ENCODE assay signal across 1 cellular context in genomic region chr1:182394055-182394775, GRCh38.
A peak's percentile ranks its signal among the peaks of the same experiment; 100 is the strongest.
TF ChIP-seq lines count a peak whose summit lies in the region.

No MANE protein-coding gene starts in this region.

TF ChIP-seq in K562, 482 proteins besides CTCF, POLR2A, EP300 and RAD21:
- TF ChIP-seq ZNF239 (CRISPR knock-in tag; IDR thresholded peaks at IDR 0.05) (0 out of 2 replicates have a peak, but pooled peaks have one; percentile 17), SRF (CRISPR knock-in tag; IDR thresholded peaks at IDR 0.05) (peak in 1 of 2 experiments; percentile 16; a peak in 1 of 4 replicates), RBM14 (IDR thresholded peaks at IDR 0.05; ENCODE audit: borderline replicate concordance, insufficient read depth, low read depth, low read length) (no peak), GATAD2A (IDR thresholded peaks at IDR 0.05) (0 out of 2 replicates have a peak, but pooled peaks have one; percentile 19), THRB (CRISPR knock-in tag; conservative IDR thresholded peaks at IDR 0.05) (no peak), HNRNPLL (IDR thresholded peaks at IDR 0.05; ENCODE audit: low read depth, low read length, poor library complexity, severe bottlenecking) (no peak), TRIM25 (IDR thresholded peaks at IDR 0.05; ENCODE audit: borderline replicate concordance) (no peak), DPF2 (IDR thresholded peaks at IDR 0.05) (peak; percentile 18; the same call in 1 of the 2 replicates), EGR1 (conservative IDR thresholded peaks at IDR 0.05) (0 out of 2 replicates have a peak, but pooled peaks have one; percentile 33), L3MBTL2 (IDR thresholded peaks at IDR 0.05) (peak; percentile 49), CEBPG (CRISPR knock-in tag; IDR thresholded peaks at IDR 0.05) (0 out of 2 replicates have a peak, but pooled peaks have one; percentile 14), CEBPG (tag; conservative IDR thresholded peaks at IDR 0.05 in 1 of 2, IDR thresholded peaks at IDR 0.05 in 1 of 2) (no peak), ZNF592 (IDR thresholded peaks at IDR 0.05) (0 out of 2 replicates have a peak, but pooled peaks have one; percentile 47), KDM1A (IDR thresholded peaks at IDR 0.05) (0 out of 4 replicates have a peak, but pooled peaks of 1 of the 2 experiments have one; percentile 25)
- TF ChIP-seq, protein P1, sequence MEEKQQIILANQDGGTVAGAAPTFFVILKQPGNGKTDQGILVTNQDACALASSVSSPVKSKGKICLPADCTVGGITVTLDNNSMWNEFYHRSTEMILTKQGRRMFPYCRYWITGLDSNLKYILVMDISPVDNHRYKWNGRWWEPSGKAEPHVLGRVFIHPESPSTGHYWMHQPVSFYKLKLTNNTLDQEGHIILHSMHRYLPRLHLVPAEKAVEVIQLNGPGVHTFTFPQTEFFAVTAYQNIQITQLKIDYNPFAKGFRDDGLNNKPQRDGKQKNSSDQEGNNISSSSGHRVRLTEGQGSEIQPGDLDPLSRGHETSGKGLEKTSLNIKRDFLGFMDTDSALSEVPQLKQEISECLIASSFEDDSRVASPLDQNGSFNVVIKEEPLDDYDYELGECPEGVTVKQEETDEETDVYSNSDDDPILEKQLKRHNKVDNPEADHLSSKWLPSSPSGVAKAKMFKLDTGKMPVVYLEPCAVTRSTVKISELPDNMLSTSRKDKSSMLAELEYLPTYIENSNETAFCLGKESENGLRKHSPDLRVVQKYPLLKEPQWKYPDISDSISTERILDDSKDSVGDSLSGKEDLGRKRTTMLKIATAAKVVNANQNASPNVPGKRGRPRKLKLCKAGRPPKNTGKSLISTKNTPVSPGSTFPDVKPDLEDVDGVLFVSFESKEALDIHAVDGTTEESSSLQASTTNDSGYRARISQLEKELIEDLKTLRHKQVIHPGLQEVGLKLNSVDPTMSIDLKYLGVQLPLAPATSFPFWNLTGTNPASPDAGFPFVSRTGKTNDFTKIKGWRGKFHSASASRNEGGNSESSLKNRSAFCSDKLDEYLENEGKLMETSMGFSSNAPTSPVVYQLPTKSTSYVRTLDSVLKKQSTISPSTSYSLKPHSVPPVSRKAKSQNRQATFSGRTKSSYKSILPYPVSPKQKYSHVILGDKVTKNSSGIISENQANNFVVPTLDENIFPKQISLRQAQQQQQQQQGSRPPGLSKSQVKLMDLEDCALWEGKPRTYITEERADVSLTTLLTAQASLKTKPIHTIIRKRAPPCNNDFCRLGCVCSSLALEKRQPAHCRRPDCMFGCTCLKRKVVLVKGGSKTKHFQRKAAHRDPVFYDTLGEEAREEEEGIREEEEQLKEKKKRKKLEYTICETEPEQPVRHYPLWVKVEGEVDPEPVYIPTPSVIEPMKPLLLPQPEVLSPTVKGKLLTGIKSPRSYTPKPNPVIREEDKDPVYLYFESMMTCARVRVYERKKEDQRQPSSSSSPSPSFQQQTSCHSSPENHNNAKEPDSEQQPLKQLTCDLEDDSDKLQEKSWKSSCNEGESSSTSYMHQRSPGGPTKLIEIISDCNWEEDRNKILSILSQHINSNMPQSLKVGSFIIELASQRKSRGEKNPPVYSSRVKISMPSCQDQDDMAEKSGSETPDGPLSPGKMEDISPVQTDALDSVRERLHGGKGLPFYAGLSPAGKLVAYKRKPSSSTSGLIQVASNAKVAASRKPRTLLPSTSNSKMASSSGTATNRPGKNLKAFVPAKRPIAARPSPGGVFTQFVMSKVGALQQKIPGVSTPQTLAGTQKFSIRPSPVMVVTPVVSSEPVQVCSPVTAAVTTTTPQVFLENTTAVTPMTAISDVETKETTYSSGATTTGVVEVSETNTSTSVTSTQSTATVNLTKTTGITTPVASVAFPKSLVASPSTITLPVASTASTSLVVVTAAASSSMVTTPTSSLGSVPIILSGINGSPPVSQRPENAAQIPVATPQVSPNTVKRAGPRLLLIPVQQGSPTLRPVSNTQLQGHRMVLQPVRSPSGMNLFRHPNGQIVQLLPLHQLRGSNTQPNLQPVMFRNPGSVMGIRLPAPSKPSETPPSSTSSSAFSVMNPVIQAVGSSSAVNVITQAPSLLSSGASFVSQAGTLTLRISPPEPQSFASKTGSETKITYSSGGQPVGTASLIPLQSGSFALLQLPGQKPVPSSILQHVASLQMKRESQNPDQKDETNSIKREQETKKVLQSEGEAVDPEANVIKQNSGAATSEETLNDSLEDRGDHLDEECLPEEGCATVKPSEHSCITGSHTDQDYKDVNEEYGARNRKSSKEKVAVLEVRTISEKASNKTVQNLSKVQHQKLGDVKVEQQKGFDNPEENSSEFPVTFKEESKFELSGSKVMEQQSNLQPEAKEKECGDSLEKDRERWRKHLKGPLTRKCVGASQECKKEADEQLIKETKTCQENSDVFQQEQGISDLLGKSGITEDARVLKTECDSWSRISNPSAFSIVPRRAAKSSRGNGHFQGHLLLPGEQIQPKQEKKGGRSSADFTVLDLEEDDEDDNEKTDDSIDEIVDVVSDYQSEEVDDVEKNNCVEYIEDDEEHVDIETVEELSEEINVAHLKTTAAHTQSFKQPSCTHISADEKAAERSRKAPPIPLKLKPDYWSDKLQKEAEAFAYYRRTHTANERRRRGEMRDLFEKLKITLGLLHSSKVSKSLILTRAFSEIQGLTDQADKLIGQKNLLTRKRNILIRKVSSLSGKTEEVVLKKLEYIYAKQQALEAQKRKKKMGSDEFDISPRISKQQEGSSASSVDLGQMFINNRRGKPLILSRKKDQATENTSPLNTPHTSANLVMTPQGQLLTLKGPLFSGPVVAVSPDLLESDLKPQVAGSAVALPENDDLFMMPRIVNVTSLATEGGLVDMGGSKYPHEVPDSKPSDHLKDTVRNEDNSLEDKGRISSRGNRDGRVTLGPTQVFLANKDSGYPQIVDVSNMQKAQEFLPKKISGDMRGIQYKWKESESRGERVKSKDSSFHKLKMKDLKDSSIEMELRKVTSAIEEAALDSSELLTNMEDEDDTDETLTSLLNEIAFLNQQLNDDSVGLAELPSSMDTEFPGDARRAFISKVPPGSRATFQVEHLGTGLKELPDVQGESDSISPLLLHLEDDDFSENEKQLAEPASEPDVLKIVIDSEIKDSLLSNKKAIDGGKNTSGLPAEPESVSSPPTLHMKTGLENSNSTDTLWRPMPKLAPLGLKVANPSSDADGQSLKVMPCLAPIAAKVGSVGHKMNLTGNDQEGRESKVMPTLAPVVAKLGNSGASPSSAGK (IDR thresholded peaks at IDR 0.05), result peak; percentile 39; the same call in 1 of the 2 replicates
TF ChIP-seq in K562: peak in this region for 10.
